ENCODE assay signal across 9 cellular contexts in genomic region chr2:60735496-60736250, GRCh38. TPM values are rescaled to one million over a fixed set of nuclear protein-coding genes. Genes with fewer than 3 reads are reported as not detected.
DNase-seq lines count a peak whose midpoint lies in the region; ATAC-seq, FAIRE-seq and TF ChIP-seq lines count a peak whose summit lies in the region.
"Had no signal": no experiment of that assay in that cellular context is flagged by ENCODE, and none has a peak within 500 bp of the region (broad histone marks: within the 10 kb centered on the region; RNA-seq: fewer than 3 reads in every experiment).

No MANE protein-coding gene starts in this region.

- peak overlapping the region; percentile 29; the same call in 1 of the 2 replicates for H3K4me2 ChIP-seq in OCI-LY7 (ENCODE audit: low read length)

- H3K4me1 ChIP-seq in ES-I3 (ENCODE audit: insufficient read depth, low read length) (peaks cover 5% of the 10 kb centered on the region; the same call in 1 of the 2 replicates), OCI-LY7 (ENCODE audit: insufficient read depth, low read length, poor library complexity, severe bottlenecking) (no peaks in the 10 kb centered on the region)

- intact Hi-C loops in OCI-LY7 (cut with micrococcal nuclease; ENCODE audit: unreplicated experiment): no loop called here

- H3K36me3 ChIP-seq in ES-I3 (ENCODE audit: insufficient read depth, low read length) (no peaks in the 10 kb centered on the region; the same call in 1 of the 2 replicates), OCI-LY7 (ENCODE audit: insufficient read depth, low read length) (no peaks in the 10 kb centered on the region), bronchial epithelial cell (ENCODE audit: control insufficient read depth, insufficient read depth, low read length) (no peaks in the 10 kb centered on the region)

- no peak overlapping the region; the same call in 1 of the 2 replicates for H2AFZ ChIP-seq in OCI-LY7 (ENCODE audit: low read length)

- CTCF ChIA-PET in OCI-LY7 (lab: Charles Lee; ENCODE audit: unreplicated experiment): no interaction called here

- H3K9me3 Mint-ChIP-seq in memory B cell: no peaks in the 10 kb centered on the region

- ATAC-seq in memory B cell (ENCODE audit: low read depth) (peak; percentile 64), HG02571 (IDR thresholded peaks at IDR 0.05; ENCODE audit: unreplicated experiment) (no peak)

- no peaks in the 10 kb centered on the region for H3K27me3 ChIP-seq in bronchial epithelial cell (ENCODE audit: control insufficient read depth, insufficient read depth, low read length)

- no peak overlapping the region for H3K27ac Mint-ChIP-seq in memory B cell

- POLR2A ChIA-PET in OCI-LY7 (lab: Charles Lee): no interaction called here

- H3K79me2 ChIP-seq in OCI-LY7 (ENCODE audit: insufficient read depth, low read depth, low read length): no peaks in the 10 kb centered on the region

- H3K27me3 Mint-ChIP-seq in memory B cell: peaks cover 8% of the 10 kb centered on the region

- H3K9me3 ChIP-seq in ES-I3 (ENCODE audit: control insufficient read depth, insufficient read depth, low read length) (no peaks in the 10 kb centered on the region), OCI-LY7 (ENCODE audit: low read length) (no peaks in the 10 kb centered on the region)

- H3K4me3 ChIP-seq in OCI-LY7 (ENCODE audit: low read depth, low read length, poor library complexity, severe bottlenecking) (no peak overlapping the region), bronchial epithelial cell (ENCODE audit: low read depth, low read length) (peak overlapping the region; percentile 32)

- DNase-seq in OCI-LY7 (ENCODE audit: low spot score) (no peak), bronchial epithelial cell (ENCODE audit: low read depth) (peak; percentile 57), memory B cell (ENCODE audit: low spot score in 2 of 2) (no peak), urothelium cell line (ENCODE audit: low spot score) (peak; percentile 44), SK-N-DZ (ENCODE audit: low spot score) (no peak), NCI-H1092 treated with DMSO at 0.1 percent for 48 hours (lab: John Stamatoyannopoulos, UW) (no peak)

- no peak for FAIRE-seq in bronchial epithelial cell (lab: Jason Lieb, UNC)
- no peak for FAIRE-seq in urothelium cell line (lab: Jason Lieb, UNC)
- FAIRE-seq: islet of Langerhans had no signal

- H3K4me1 Mint-ChIP-seq in memory B cell: peaks cover 5% of the 10 kb centered on the region

- no peaks in the 10 kb centered on the region for H3K9me2 ChIP-seq in OCI-LY7 (ENCODE audit: insufficient read depth, low read length)

- BruUV-seq in OCI-LY7 (replicated peaks; lab: Mats Ljungman, UMichigan): no TSS peak

- no peak overlapping the region for H3K27ac ChIP-seq in OCI-LY7 (ENCODE audit: low read depth, low read length, poor library complexity, severe bottlenecking)

- no peak for TF ChIP-seq CTCF in OCI-LY7 (conservative IDR thresholded peaks at IDR 0.05; ENCODE audit: low read length)
- no peak for TF ChIP-seq CTCF in bronchial epithelial cell (IDR thresholded peaks at IDR 0.05; ENCODE audit: insufficient read depth, low read length, severe bottlenecking)

- H4K20me1 ChIP-seq in OCI-LY7 (ENCODE audit: insufficient read depth, low read length): no peaks in the 10 kb centered on the region

- peak overlapping the region; percentile 91 for H3K4me3 Mint-ChIP-seq in memory B cell

- H3K9ac ChIP-seq in ES-I3 (ENCODE audit: low read depth, low read length): peak overlapping the region; percentile 72

- no peaks in the 10 kb centered on the region for H3K36me3 Mint-ChIP-seq in memory B cell

RNA-seq across cellular contexts. Expression of gene PAPOLG, which starts 20.4 kb away (rescaled TPM):
- 9.6 and 15.0 TPM in 2 replicates for total RNA-seq in OCI-LY7 (2014; rRNA removed; shearing (Covaris generic))
- total RNA-seq in OCI-LY7 (2022) (14.6 and 21.9 TPM in 2 replicates), bronchial epithelial cell (8.4 and 9.7 TPM in 2 replicates)
- polyA plus RNA-seq in SK-N-DZ (2014; cell fraction: cytosol; rRNA removed): 10.1 and 12.7 TPM in 2 replicates
- 9.9 and 10.0 TPM in 2 replicates for polyA plus RNA-seq in SK-N-DZ (2014; cell fraction: nucleus; rRNA removed)

Comparison
In these comparisons a context has a peak if more than half of its experiments do, and no peak if none do; other contexts are left out.
1. DNase-seq: peak in bronchial epithelial cell (single experiment) and urothelium cell line (single experiment); none in OCI-LY7 (single experiment), memory B cell (0 of 2), SK-N-DZ (single experiment) and NCI-H1092 treated with DMSO at 0.1 percent for 48 hours (single experiment).